Comparison of ENCODE assay signal across 15 cellular contexts in genomic region chr4:77196866-77197265, GRCh38. TPM values are rescaled to one million over a fixed set of nuclear protein-coding genes. Genes with fewer than 3 reads are reported as not detected.
DNase-seq lines count a peak whose midpoint lies in the region; ATAC-seq and TF ChIP-seq lines count a peak whose summit lies in the region.
"Had no signal": no experiment of that assay in that cellular context is flagged by ENCODE, and none has a peak within 500 bp of the region (broad histone marks: within the 10 kb centered on the region; RNA-seq: fewer than 3 reads in every experiment).

No MANE protein-coding gene starts in this region.

- H2AFZ ChIP-seq in OCI-LY7 (ENCODE audit: low read length) = no peak overlapping the region

- no peaks in the 10 kb centered on the region for H4K20me1 ChIP-seq in OCI-LY7 (ENCODE audit: insufficient read depth, low read length)

- H3K4me3 ChIP-seq in OCI-LY7 (ENCODE audit: low read depth, low read length, poor library complexity, severe bottlenecking) (no peak overlapping the region), left lung (no peak overlapping the region)
- H3K4me3 ChIP-seq: dorsolateral prefrontal cortex had no signal

- no peak overlapping the region for H3K4me2 ChIP-seq in OCI-LY7 (ENCODE audit: low read length)

- no peak for TF ChIP-seq CTCF in OCI-LY7 (conservative IDR thresholded peaks at IDR 0.05; ENCODE audit: low read length)
- TF ChIP-seq CTCF in left lung (IDR thresholded peaks at IDR 0.05) = no peak

- H3K79me2 ChIP-seq in OCI-LY7 (ENCODE audit: insufficient read depth, low read depth, low read length) = no peaks in the 10 kb centered on the region

- H3K27ac ChIP-seq in OCI-LY7 (ENCODE audit: low read depth, low read length, poor library complexity, severe bottlenecking) (no peak overlapping the region), left lung (no peak overlapping the region)
- H3K27ac ChIP-seq: dorsolateral prefrontal cortex had no signal

- DNase-seq in myocyte (ENCODE audit: low read depth) (peak; percentile 36), DMS153 treated with DMSO at 0.1 percent for 48 hours (lab: John Stamatoyannopoulos, UW; ENCODE audit: unreplicated experiment) (no peak), OCI-LY7 (ENCODE audit: low spot score) (no peak), left lung (no peak)
- no peak for DNase-seq in activated CD8-positive, alpha-beta memory T cell treated with anti-CD3 and anti-CD28 coated beads for 24 hours
- DNase-seq: activated CD4-positive, alpha-beta T cell treated with anti-CD3 and anti-CD28 coated beads for 4 hours; activated naive CD8-positive, alpha-beta T cell treated with anti-CD3 and anti-CD28 coated beads, Interleukin-2, amount 10 ng/mL, durations not matched to agents 7 days and 5 days; DMS 273 treated with DMSO at 0.1 percent for 48 hours; dorsolateral prefrontal cortex; hypothalamus; NCI-H187 treated with DMSO at 0.1 percent for 48 hours had no signal

- H3K9me2 ChIP-seq in OCI-LY7 (ENCODE audit: insufficient read depth, low read length) = no peaks in the 10 kb centered on the region

- ATAC-seq in GM18519 (IDR thresholded peaks at IDR 0.05; ENCODE audit: low FRiP score, unreplicated experiment) = peak; percentile 52
- ATAC-seq in GM21619 (IDR thresholded peaks at IDR 0.05; ENCODE audit: unreplicated experiment) = peak; percentile 23
- peak; percentile 46 for ATAC-seq in HG03565 (IDR thresholded peaks at IDR 0.05; ENCODE audit: unreplicated experiment)
- ATAC-seq in left lung = no peak
- ATAC-seq: Right ventricle myocardium inferior had no signal

- CTCF ChIA-PET in OCI-LY7 (lab: Charles Lee; ENCODE audit: unreplicated experiment) = interaction anchor here (1.6 kb wide), 1 partner anchor 10 kb away, joined by 3 read pairs; no protein-coding TSS in a partner anchor

- H3K27me3 ChIP-seq in left lung = no peaks in the 10 kb centered on the region
- H3K27me3 ChIP-seq: dorsolateral prefrontal cortex had no signal

- H3K9me3 ChIP-seq in OCI-LY7 (ENCODE audit: low read length) (no peaks in the 10 kb centered on the region), left lung (no peaks in the 10 kb centered on the region)

- H3K36me3 ChIP-seq in OCI-LY7 (ENCODE audit: insufficient read depth, low read length) = no peaks in the 10 kb centered on the region
- H3K36me3 ChIP-seq in left lung = no peaks in the 10 kb centered on the region

- H3K4me1 ChIP-seq in OCI-LY7 (ENCODE audit: insufficient read depth, low read length, poor library complexity, severe bottlenecking) (peaks cover 13% of the 10 kb centered on the region), left lung (peaks cover 0 to 5% of the 10 kb centered on the region in 2 donors)

- BruUV-seq in OCI-LY7 (replicated peaks; lab: Mats Ljungman, UMichigan) = no TSS peak

- intact Hi-C loops in OCI-LY7 (cut with micrococcal nuclease; ENCODE audit: unreplicated experiment) = no loop called here
- intact Hi-C loops in left lung (cut with DNase I) = no loop called here

- POLR2A ChIA-PET in OCI-LY7 (lab: Charles Lee) = interaction anchor here (0.7 to 2.9 kb wide), 4 partner anchors 18 to 125 kb away, joined by 3 to 8 read pairs (median 3); partner anchors contain the start of gene CCNG2

RNA-seq across cellular contexts. Expression of gene CCNG2, which starts 39.9 kb away (rescaled TPM):
- total RNA-seq in myocyte (63.9 and 65.9 TPM in 2 replicates), OCI-LY7 (2022) (87.4 and 104 TPM in 2 replicates), left lung (10 to 100 TPM; 31.6 to 45.4 TPM)
- 43.3 TPM for polyA plus RNA-seq in myocyte (2012)
- total RNA-seq in OCI-LY7 (2014; rRNA removed; shearing (Covaris generic)) = 13.1 and 16.6 TPM in 2 replicates
